1 cellular context compared by ENCODE assay signal in the genomic region with DNA sequence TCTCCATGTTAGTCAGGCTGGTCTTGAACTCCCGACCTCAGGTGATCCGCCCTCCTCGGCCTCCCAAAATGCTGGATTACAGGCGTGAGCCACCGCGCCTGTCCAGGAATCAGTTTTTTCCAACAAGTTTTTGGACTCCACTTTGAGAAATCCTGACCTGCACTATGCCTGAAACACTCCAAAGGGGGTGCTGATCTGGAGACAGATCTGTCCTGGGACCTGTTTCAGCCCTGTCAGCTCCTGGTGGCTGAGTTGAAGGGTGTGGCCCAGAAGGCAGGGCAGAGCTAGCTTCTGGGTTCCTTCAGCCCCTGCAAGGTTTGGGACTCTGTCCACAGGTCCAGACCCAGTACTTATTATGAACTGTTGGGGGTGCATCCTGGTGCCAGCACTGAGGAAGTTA.
TF ChIP-seq lines count a peak whose summit lies in the region.

No MANE protein-coding gene starts in this region.

TF ChIP-seq in HCT116, 20 proteins besides CTCF, POLR2A, EP300 and RAD21:
- no peak for TF ChIP-seq FOSL1 (IDR thresholded peaks at IDR 0.05; ENCODE audit: low read depth)
